ENCODE assay signal across 8 cellular contexts in genomic region chr11:64060263-64060860, GRCh38.
A peak's percentile ranks its signal among the peaks of the same experiment; 100 is the strongest.
DNase-seq lines count a peak whose midpoint lies in the region; FAIRE-seq and TF ChIP-seq lines count a peak whose summit lies in the region.

No MANE protein-coding gene starts in this region.

- no peak for FAIRE-seq in RCC 7860 (lab: Jason Lieb, UNC)

- H3F3A ChIP-seq in SU-DHL-6 (ENCODE audit: insufficient read depth) = no peaks in the 10 kb centered on the region

- H3K4me3 ChIP-seq in SU-DHL-6 (ENCODE audit: insufficient read depth, low read length, poor library complexity, severe bottlenecking) = peak overlapping the region; percentile 27
- H3K4me3 ChIP-seq in fibroblast of mammary gland (ENCODE audit: control insufficient read depth, low read depth, low read length) = peak overlapping the region; percentile 20
- peak overlapping the region; percentile 61 for H3K4me3 ChIP-seq in rectal smooth muscle tissue (ENCODE audit: low read length)
- no peak overlapping the region for H3K4me3 ChIP-seq in HAP-1

- DNase-seq in fibroblast of mammary gland (ENCODE audit: low read depth) (no peak), RCC 7860 (ENCODE audit: low spot score) (no peak), HAP-1 (ENCODE audit: low spot score in 2 of 2) (no peak), NCI-H2196 (lab: John Stamatoyannopoulos, UW; ENCODE audit: unreplicated experiment) (no peak)
- DNase-seq in effector CD4-positive, alpha-beta T cell = no peak

- in situ Hi-C loops in HAP-1 (cut with MboI; ENCODE audit: low sequenced_read_pairs) = no loop called here

- H3K9me3 ChIP-seq in ES-I3 (ENCODE audit: control insufficient read depth, insufficient read depth, low read length) (no peaks in the 10 kb centered on the region), SU-DHL-6 (ENCODE audit: insufficient read depth, low read length) (no peaks in the 10 kb centered on the region), HAP-1 (no peaks in the 10 kb centered on the region)

- no peak for TF ChIP-seq CTCF in SU-DHL-6 (IDR thresholded peaks at IDR 0.05; ENCODE audit: insufficient read depth, low read length, poor library complexity, severe bottlenecking)
- TF ChIP-seq CTCF in fibroblast of mammary gland (conservative IDR thresholded peaks at IDR 0.05; ENCODE audit: control insufficient read depth, insufficient read depth, low read depth, low read length) = no peak

- no peaks in the 10 kb centered on the region for H3K9me2 ChIP-seq in SU-DHL-6 (replicated peaks; ENCODE audit: insufficient read depth, low read length)

- no peak overlapping the region for H2AFZ ChIP-seq in SU-DHL-6 (ENCODE audit: low read depth, low read length, severe bottlenecking)

- H4K20me1 ChIP-seq in SU-DHL-6 (ENCODE audit: low read depth, low read length) = 0 out of 2 replicates have a peak, but pooled peaks cover 4% of the 10 kb centered on the region

- no peaks in the 10 kb centered on the region for H3K36me3 ChIP-seq in ES-I3 (ENCODE audit: insufficient read depth, low read length)
- H3K36me3 ChIP-seq in SU-DHL-6 (ENCODE audit: low read length) = no peaks in the 10 kb centered on the region
- no peaks in the 10 kb centered on the region for H3K36me3 ChIP-seq in rectal smooth muscle tissue (ENCODE audit: control insufficient read depth, insufficient read depth, low read length)
- H3K36me3 ChIP-seq in HAP-1 (replicated peaks) = no peaks in the 10 kb centered on the region

- H3K27me3 ChIP-seq in SU-DHL-6 (ENCODE audit: low read length) (no peaks in the 10 kb centered on the region), rectal smooth muscle tissue (ENCODE audit: control insufficient read depth, insufficient read depth, low read length) (peaks cover 3% of the 10 kb centered on the region), HAP-1 (ENCODE audit: low read depth) (no peaks in the 10 kb centered on the region)

- H3K4me1 ChIP-seq in ES-I3 (ENCODE audit: insufficient read depth, low read length) (peaks cover 2% of the 10 kb centered on the region; the same call in 1 of the 2 replicates), rectal smooth muscle tissue (ENCODE audit: control insufficient read depth, insufficient read depth, low read length) (peaks cover 24% of the 10 kb centered on the region), HAP-1 (no peaks in the 10 kb centered on the region)

- H3K79me2 ChIP-seq in SU-DHL-6 (ENCODE audit: insufficient read depth, low read length) = no peaks in the 10 kb centered on the region

- H3K27ac ChIP-seq in SU-DHL-6 (ENCODE audit: low read depth, low read length) = no peak overlapping the region
- H3K27ac ChIP-seq in rectal smooth muscle tissue (ENCODE audit: low read depth, low read length) = no peak overlapping the region

- H3K9ac ChIP-seq in ES-I3 (ENCODE audit: low read depth, low read length) = peak overlapping the region; percentile 65; the same call in 1 of the 2 replicates
- no peak overlapping the region for H3K9ac ChIP-seq in SU-DHL-6 (ENCODE audit: low read length)
- H3K9ac ChIP-seq in rectal smooth muscle tissue (ENCODE audit: low read length) = no peak overlapping the region

- peak overlapping the region; percentile 57 for H3K4me2 ChIP-seq in SU-DHL-6 (ENCODE audit: low read depth, low read length, poor library complexity, severe bottlenecking)
